1 cellular context compared by ENCODE assay signal in genomic region chr5:38382898-38383297, GRCh38.
TF ChIP-seq lines count a peak whose summit lies in the region.

No MANE protein-coding gene starts in this region.

TF ChIP-seq in HepG2, 621 proteins besides CTCF, POLR2A, EP300 and RAD21 (continued from another document and continues in another):
- TF ChIP-seq ZNF280D (CRISPR knock-in tag; IDR thresholded peaks at IDR 0.05) (peak; percentile 81; the same call in 1 of the 2 replicates), ZUFSP (CRISPR knock-in tag; IDR thresholded peaks at IDR 0.05; ENCODE audit: borderline replicate concordance) (no peak), MXD4 (CRISPR knock-in tag; IDR thresholded peaks at IDR 0.05) (peak; percentile 40; the same call in 1 of the 2 replicates), ZNF749 (CRISPR knock-in tag; IDR thresholded peaks at IDR 0.05; ENCODE audit: borderline replicate concordance) (no peak), SIN3A (IDR thresholded peaks at IDR 0.05; ENCODE audit: borderline replicate concordance, low read depth, low read length) (no peak), ZNF354B (CRISPR knock-in tag; IDR thresholded peaks at IDR 0.05) (no peak), ZFP37 (CRISPR knock-in tag; IDR thresholded peaks at IDR 0.05; ENCODE audit: borderline replicate concordance) (no peak), RFX3 (CRISPR knock-in tag; IDR thresholded peaks at IDR 0.05) (no peak), ZBTB34 (CRISPR knock-in tag; IDR thresholded peaks at IDR 0.05) (no peak), YEATS2 (CRISPR knock-in tag; IDR thresholded peaks at IDR 0.05; ENCODE audit: borderline replicate concordance) (no peak; the same call in 1 of the 2 replicates), MED13 (CRISPR knock-in tag; IDR thresholded peaks at IDR 0.05) (no peak), PCBP2 (optimal IDR thresholded peaks at IDR 0.05; ENCODE audit: low read depth, low read length, poor library complexity, severe bottlenecking) (no peak), ZNF816 (CRISPR knock-in tag; IDR thresholded peaks at IDR 0.05; ENCODE audit: borderline replicate concordance) (no peak), TCF12 (IDR thresholded peaks at IDR 0.05) (no peak), TCF12 (CRISPR knock-in tag; IDR thresholded peaks at IDR 0.05) (no peak), ZBTB38 (CRISPR knock-in tag; IDR thresholded peaks at IDR 0.05) (no peak), THYN1 (CRISPR knock-in tag; IDR thresholded peaks at IDR 0.05; ENCODE audit: borderline replicate concordance, low read depth) (no peak), ZNF335 (CRISPR knock-in tag; IDR thresholded peaks at IDR 0.05) (no peak), THAP11 (CRISPR knock-in tag; IDR thresholded peaks at IDR 0.05) (peak; percentile 72), ZSCAN5A (CRISPR knock-in tag; IDR thresholded peaks at IDR 0.05; ENCODE audit: borderline replicate concordance) (no peak), RAD51 (IDR thresholded peaks at IDR 0.05; ENCODE audit: borderline replicate concordance) (no peak), SP5 (CRISPR knock-in tag; IDR thresholded peaks at IDR 0.05; ENCODE audit: borderline replicate concordance, low read depth) (no peak), CREBL2 (CRISPR knock-in tag; IDR thresholded peaks at IDR 0.05; ENCODE audit: borderline replicate concordance) (no peak), ASH2L (IDR thresholded peaks at IDR 0.05; ENCODE audit: insufficient read length, low read depth, low read length) (peak; percentile 38), ZNF18 (CRISPR knock-in tag; IDR thresholded peaks at IDR 0.05; ENCODE audit: insufficient replicate concordance) (no peak), RERE (CRISPR knock-in tag; IDR thresholded peaks at IDR 0.05; ENCODE audit: low read depth) (no peak), CHD4 (IDR thresholded peaks at IDR 0.05; ENCODE audit: borderline replicate concordance, low read length) (no peak), CREM (IDR thresholded peaks at IDR 0.05) (no peak), CREM (CRISPR knock-in tag; IDR thresholded peaks at IDR 0.05) (no peak), ZFP1 (CRISPR knock-in tag; IDR thresholded peaks at IDR 0.05) (no peak), FOXA1 (IDR thresholded peaks at IDR 0.05) (no peak), FOXA1 (CRISPR knock-in tag; IDR thresholded peaks at IDR 0.05) (no peak), EZH2 (conservative IDR thresholded peaks at IDR 0.05; ENCODE audit: low read depth, low read length) (no peak), ATM (IDR thresholded peaks at IDR 0.05; ENCODE audit: borderline replicate concordance) (no peak), AFF4 (CRISPR knock-in tag; IDR thresholded peaks at IDR 0.05) (no peak), RCOR2 (CRISPR knock-in tag; IDR thresholded peaks at IDR 0.05) (0 out of 2 replicates have a peak, but pooled peaks have one; percentile 28), KLF13 (CRISPR knock-in tag; IDR thresholded peaks at IDR 0.05) (no peak), GPBP1L1 (CRISPR knock-in tag; IDR thresholded peaks at IDR 0.05) (no peak)
